In genomic region chr12:111267171-111267570, GRCh38 we compare ENCODE assay signal across 25 cellular contexts.
"Had no signal": no experiment of that assay in that cellular context is flagged by ENCODE, and none has a peak within 500 bp of the region (broad histone marks: within the 10 kb centered on the region; RNA-seq: fewer than 3 reads in every experiment).

No MANE protein-coding gene starts in this region.

- H3K36me3 ChIP-seq: ascending aorta, breast epithelium had no signal

- H3K4me1 Mint-ChIP-seq: activated CD4-positive, alpha-beta T cell treated with anti-CD3 and anti-CD28 coated beads, Interleukin-2, amount 10 ng/mL, durations not matched to agents 24 days and 14 days had no signal

- DNase-seq: activated CD4-positive, alpha-beta T cell treated with anti-CD3 and anti-CD28 coated beads, Interleukin-2, amount 10 ng/mL, durations not matched to agents 24 days and 14 days; activated CD4-positive, alpha-beta T cell treated with anti-CD3 and anti-CD28 coated beads, Interleukin-2, amount 50 U/mL, for 4 hours; activated CD8-positive, alpha-beta T cell treated with anti-CD3 and anti-CD28 coated beads, Interleukin-2, amount 10 ng/mL, durations not matched to agents 7 days and 5 days; activated effector memory CD4-positive, alpha-beta T cell treated with Interleukin-2 at 50 U/mL for 16 hours; activated naive CD4-positive, alpha-beta T cell treated with anti-CD3 and anti-CD28 coated beads, Interleukin-2, amount 10 ng/mL, durations not matched to agents 7 days and 5 days; activated T-cell treated with anti-CD3 and anti-CD28 coated beads, Interleukin-2, amount 50 U/mL, for 4 hours; amniotic stem cell; MM.1S; MV-4-11; NCI-H1105; NCI-H1417 treated with DMSO at 0.1 percent for 48 hours; NCI-H187 treated with DMSO at 0.1 percent for 48 hours; NCI-H2081 treated with DMSO at 0.1 percent for 48 hours; NCI-H226; NCI-H524 treated with DMSO at 0.1 percent for 48 hours; PC-9; Right ventricle myocardium superior had no signal

- H3K4me3 ChIP-seq: ascending aorta, breast epithelium, PC-9, SK-N-MC had no signal

- H3K27ac ChIP-seq: ascending aorta, breast epithelium, KMS-11, PC-9, RWPE1, SK-N-MC had no signal

- H3K9me3 Mint-ChIP-seq: activated CD4-positive, alpha-beta T cell treated with anti-CD3 and anti-CD28 coated beads, Interleukin-2, amount 10 ng/mL, durations not matched to agents 24 days and 14 days; activated naive CD4-positive, alpha-beta T cell treated with anti-CD3 and anti-CD28 coated beads, Interleukin-2, amount 10 ng/mL, durations not matched to agents 7 days and 5 days; activated T-cell treated with anti-CD3 and anti-CD28 coated beads, Interleukin-2, amount 50 U/mL, for 4 hours; T-helper 1 cell treated with Interleukin-12 subunit alpha and Interleukin-12 subunit beta and Interleukin-4 antibody, amounts not matched to agents 30 μg/mL and 1 μg/mL, for 36 hours; T-helper 2 cell treated with Interferon-gamma antibody and Interleukin-4, amounts not matched to agents 5 μg/mL and 100 μg/mL, for 36 hours had no signal

- H3K36me3 Mint-ChIP-seq: activated naive CD4-positive, alpha-beta T cell treated with anti-CD3 and anti-CD28 coated beads, Interleukin-2, amount 10 ng/mL, durations not matched to agents 7 days and 5 days; activated naive CD8-positive, alpha-beta T cell had no signal

- H3K4me3 Mint-ChIP-seq: activated CD4-positive, alpha-beta T cell treated with anti-CD3 and anti-CD28 coated beads, Interleukin-2, amount 10 ng/mL, durations not matched to agents 24 days and 14 days; activated CD8-positive, alpha-beta T cell treated with anti-CD3 and anti-CD28 coated beads, Interleukin-2, amount 10 ng/mL, durations not matched to agents 7 days and 5 days; activated naive CD4-positive, alpha-beta T cell treated with anti-CD3 and anti-CD28 coated beads, Interleukin-2, amount 10 ng/mL, durations not matched to agents 7 days and 5 days; activated naive CD8-positive, alpha-beta T cell; activated T-cell treated with anti-CD3 and anti-CD28 coated beads, Interleukin-2, amount 50 U/mL, for 4 hours; T-helper 1 cell treated with Interleukin-12 subunit alpha and Interleukin-12 subunit beta and Interleukin-4 antibody, amounts not matched to agents 30 μg/mL and 1 μg/mL, for 36 hours; T-helper 2 cell treated with Interferon-gamma antibody and Interleukin-4, amounts not matched to agents 5 μg/mL and 100 μg/mL, for 36 hours had no signal

- H3K4me1 ChIP-seq: ascending aorta, breast epithelium had no signal

- H3K27me3 ChIP-seq: ascending aorta had no signal

- H3K27ac Mint-ChIP-seq: activated CD4-positive, alpha-beta T cell treated with anti-CD3 and anti-CD28 coated beads, Interleukin-2, amount 10 ng/mL, durations not matched to agents 24 days and 14 days; activated CD8-positive, alpha-beta T cell treated with anti-CD3 and anti-CD28 coated beads, Interleukin-2, amount 10 ng/mL, durations not matched to agents 7 days and 5 days; activated naive CD4-positive, alpha-beta T cell treated with anti-CD3 and anti-CD28 coated beads, Interleukin-2, amount 10 ng/mL, durations not matched to agents 7 days and 5 days; activated naive CD8-positive, alpha-beta T cell; T-helper 1 cell treated with Interleukin-12 subunit alpha and Interleukin-12 subunit beta and Interleukin-4 antibody, amounts not matched to agents 30 μg/mL and 1 μg/mL, for 36 hours; T-helper 2 cell treated with Interferon-gamma antibody and Interleukin-4, amounts not matched to agents 5 μg/mL and 100 μg/mL, for 36 hours had no signal

- H3K9me3 ChIP-seq: ascending aorta, breast epithelium had no signal
